Comparison of ENCODE assay signal across 24 cellular contexts in the genomic region with DNA sequence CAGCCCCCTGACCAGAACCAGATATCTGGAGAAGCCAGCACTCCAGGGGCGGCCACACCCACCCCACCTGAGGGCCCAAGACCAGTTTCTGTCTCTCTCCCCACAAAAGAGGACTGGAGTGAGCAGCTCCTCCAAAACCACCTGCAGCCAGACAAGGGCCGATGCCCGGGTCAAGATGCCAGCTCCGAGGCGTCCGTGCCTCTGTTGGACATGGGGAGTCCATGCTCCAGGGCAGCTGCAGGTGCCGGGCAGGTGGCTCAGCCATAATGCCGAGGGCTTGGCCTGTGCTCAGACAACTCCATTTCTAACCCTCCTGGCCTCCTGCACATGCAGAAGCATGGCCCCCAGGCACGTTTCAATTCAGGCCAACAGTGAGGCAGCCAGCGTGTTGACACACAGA.
"Had no signal": no experiment of that assay in that cellular context is flagged by ENCODE, and none has a peak within 500 bp of the region (broad histone marks: within the 10 kb centered on the region; RNA-seq: fewer than 3 reads in every experiment).

No MANE protein-coding gene starts in this region.

- H3K27me3 ChIP-seq: MG63, SJCRH30 had no signal

- H3K27ac ChIP-seq: RWPE1, SJCRH30 had no signal

- H3K9me3 ChIP-seq: MG63, SJCRH30 had no signal

- H3K4me3 ChIP-seq: MG63, SJCRH30 had no signal

- FAIRE-seq: HepG2 had no signal

- ATAC-seq: HepG2, Panc1, PC-3, SK-N-SH treated with all-trans-retinoic acid at 6 μM for 48 hours had no signal

- DNase-seq: IMR-90; Karpas-422; KG1; MG63; NCI-H1092; NCI-H1105 treated with DMSO at 0.1 percent for 48 hours; NCI-H1417 treated with DMSO at 0.1 percent for 48 hours; NCI-H1694; NCI-H187 treated with DMSO at 0.1 percent for 48 hours; NCI-H2081; NCI-H2107; NCI-H2227 treated with DMSO at 0.1 percent for 48 hours; NCI-H524; NCI-H526 treated with DMSO at 0.1 percent for 48 hours; NCI-H748 treated with DMSO at 0.1 percent for 48 hours; NK-92 treated with Interleukin-12 subunit alpha and Interleukin-12 subunit beta, amount 100 ng/mL, for 24 hours; PC-3; SHP77 treated with DMSO at 0.1 percent for 48 hours; SJCRH30; T-helper 1 cell had no signal
